ENCODE assay signal across 25 cellular contexts in genomic region chr17:10166181-10166935, GRCh38.
"Had no signal": no experiment of that assay in that cellular context is flagged by ENCODE, and none has a peak within 500 bp of the region (broad histone marks: within the 10 kb centered on the region; RNA-seq: fewer than 3 reads in every experiment).

No MANE protein-coding gene starts in this region.

- H3K9me3 ChIP-seq: esophagus muscularis mucosa, testis, tibial artery, upper lobe of right lung, uterus had no signal

- H3K27me3 ChIP-seq: dorsolateral prefrontal cortex, neural progenitor cell, testis, uterus had no signal

- H3K4me1 ChIP-seq: parathyroid adenoma, testis, uterus had no signal

- H3K36me3 ChIP-seq: esophagus muscularis mucosa, neural progenitor cell, tibial artery, upper lobe of right lung, uterus had no signal

- FAIRE-seq: colon, frontal cortex, kidney had no signal

- H3K4me3 ChIP-seq: dorsolateral prefrontal cortex, esophagus muscularis mucosa, lung, neural progenitor cell, smooth muscle cell, testis, tibial artery, upper lobe of right lung, uterus had no signal

- ATAC-seq: left lobe of liver; naive thymus-derived CD4-positive, alpha-beta T cell; sciatic nerve; stimulated activated effector memory CD8-positive, alpha-beta T cell treated with anti-CD3 and anti-CD28 coated beads, Interleukin-12 subunit alpha, Interleukin-12 subunit beta, amount 100 ng/mL, for 72 hours; stimulated activated naive CD8-positive, alpha-beta T cell treated with anti-CD3 and anti-CD28 coated beads, Interleukin-15, Interleukin-2, amounts not matched to agents 100 U/mL and 50 U/mL, for 24 hours; upper lobe of right lung had no signal

- H3K27ac ChIP-seq: dorsolateral prefrontal cortex, epithelial cell of prostate, esophagus muscularis mucosa, neural progenitor cell, parathyroid adenoma, testis, tibial artery, upper lobe of right lung, uterus had no signal

- DNase-seq: dorsolateral prefrontal cortex; effector CD4-positive, alpha-beta T cell; head of caudate nucleus; kidney; mesenchymal stem cell; naive thymus-derived CD4-positive, alpha-beta T cell; stimulated activated CD4-positive, alpha-beta T cell treated with anti-CD3 and anti-CD28 coated beads, Interleukin-2, amount 100 ng/mL, for 24 hours; stimulated activated CD4-positive, alpha-beta T cell treated with anti-CD3 and anti-CD28 coated beads, Interleukin-4, amount 100 ng/mL, for 24 hours; stimulated activated naive CD8-positive, alpha-beta T cell treated with anti-CD3 and anti-CD28 coated beads, Interleukin-15, Interleukin-2, amounts not matched to agents 100 U/mL and 50 U/mL, for 24 hours; substantia nigra; testis; tibial artery; upper lobe of right lung; uterus had no signal

- H2AFZ ChIP-seq: neural progenitor cell, parathyroid adenoma had no signal

- H3K4me2 ChIP-seq: neural progenitor cell, smooth muscle cell had no signal

- H3K9ac ChIP-seq: neural progenitor cell, parathyroid adenoma had no signal

- H3K79me2 ChIP-seq: parathyroid adenoma had no signal
